Comparison of ENCODE assay signal across 1 cellular context in the genomic region with DNA sequence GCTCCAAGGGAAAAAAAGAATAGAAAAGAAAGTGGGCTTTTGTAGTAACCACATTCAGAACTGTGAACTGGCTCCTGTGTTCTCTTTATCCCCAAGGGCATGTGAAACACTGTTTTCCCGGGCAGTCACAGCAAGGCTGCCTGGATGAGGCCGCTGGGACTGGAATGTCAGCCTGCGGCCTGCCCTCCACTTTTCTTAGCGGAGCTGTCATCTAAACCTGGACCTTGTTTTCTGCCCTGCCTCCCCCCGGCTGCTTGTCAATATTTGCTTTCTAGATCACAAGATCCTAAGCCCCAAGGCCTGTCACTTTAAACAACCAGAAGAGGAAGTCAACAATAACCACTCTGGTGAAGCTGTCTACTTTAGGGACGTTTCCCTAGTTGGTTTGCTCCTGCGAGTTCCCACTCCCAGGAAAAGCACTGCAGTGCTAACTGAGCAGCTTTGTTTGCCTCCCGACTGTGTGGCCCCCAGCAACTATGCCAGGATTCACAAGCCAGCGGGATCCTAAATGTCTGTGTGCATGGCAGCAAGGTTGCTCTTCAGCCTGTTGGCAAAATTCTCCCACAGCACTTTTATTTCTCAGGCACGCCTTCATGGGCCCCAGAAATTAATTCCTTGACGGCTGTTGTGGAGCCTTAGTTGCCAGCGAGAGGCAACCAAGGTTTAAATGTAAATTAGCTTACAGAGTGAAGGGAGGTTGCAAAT.
TF ChIP-seq lines count a peak whose summit lies in the region.

No MANE protein-coding gene starts in this region.

TF ChIP-seq in HepG2, 621 proteins besides CTCF, POLR2A, EP300 and RAD21 (continued from another document and continues in another):
- TF ChIP-seq PITX1 (CRISPR knock-in tag; IDR thresholded peaks at IDR 0.05) = peak; percentile 99
- TF ChIP-seq U2AF1 (optimal IDR thresholded peaks at IDR 0.05; ENCODE audit: low read depth, low read length) = no peak
- peak; percentile 82 for TF ChIP-seq MYC (CRISPR knock-in tag; IDR thresholded peaks at IDR 0.05; ENCODE audit: borderline replicate concordance)
- TF ChIP-seq CBX1 (IDR thresholded peaks at IDR 0.05; ENCODE audit: low read depth) = peak; percentile 78
- no peak for TF ChIP-seq ZNF496 (CRISPR knock-in tag; IDR thresholded peaks at IDR 0.05; ENCODE audit: insufficient replicate concordance)
- peak; percentile 23 for TF ChIP-seq HNRNPLL (IDR thresholded peaks at IDR 0.05; ENCODE audit: low read depth, low read length, poor library complexity, severe bottlenecking)
- TF ChIP-seq ZNF121 (CRISPR knock-in tag; IDR thresholded peaks at IDR 0.05) = no peak; the same call in 1 of the 2 replicates
- TF ChIP-seq SP2 (CRISPR knock-in tag; IDR thresholded peaks at IDR 0.05) = no peak
- peak; percentile 89 for TF ChIP-seq ZNF580 (CRISPR knock-in tag; IDR thresholded peaks at IDR 0.05; ENCODE audit: borderline replicate concordance, low read depth)
- peak; percentile 97 for TF ChIP-seq SKI (IDR thresholded peaks at IDR 0.05; ENCODE audit: partially characterized antibody)
- peak; percentile 81; the same call in 1 of the 2 replicates for TF ChIP-seq ZNF773 (CRISPR knock-in tag; IDR thresholded peaks at IDR 0.05; ENCODE audit: borderline replicate concordance)
- peak; percentile 56; the same call in 1 of the 2 replicates for TF ChIP-seq ZKSCAN1 (IDR thresholded peaks at IDR 0.05; ENCODE audit: low read length)
- TF ChIP-seq, protein P1, sequence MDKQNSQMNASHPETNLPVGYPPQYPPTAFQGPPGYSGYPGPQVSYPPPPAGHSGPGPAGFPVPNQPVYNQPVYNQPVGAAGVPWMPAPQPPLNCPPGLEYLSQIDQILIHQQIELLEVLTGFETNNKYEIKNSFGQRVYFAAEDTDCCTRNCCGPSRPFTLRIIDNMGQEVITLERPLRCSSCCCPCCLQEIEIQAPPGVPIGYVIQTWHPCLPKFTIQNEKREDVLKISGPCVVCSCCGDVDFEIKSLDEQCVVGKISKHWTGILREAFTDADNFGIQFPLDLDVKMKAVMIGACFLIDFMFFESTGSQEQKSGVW (CRISPR knock-in tag; IDR thresholded peaks at IDR 0.05; ENCODE audit: borderline replicate concordance) = no peak; the same call in 1 of the 2 replicates
- peak; percentile 75; the same call in 1 of the 2 replicates for TF ChIP-seq KAT7 (CRISPR knock-in tag; IDR thresholded peaks at IDR 0.05; ENCODE audit: borderline replicate concordance)
- peak; percentile 83; the same call in 1 of the 2 replicates for TF ChIP-seq MBD4 (IDR thresholded peaks at IDR 0.05; ENCODE audit: borderline replicate concordance, low read length)
- peak; percentile 94 for TF ChIP-seq ZNF678 (CRISPR knock-in tag; IDR thresholded peaks at IDR 0.05)
- no peak; the same call in 1 of the 2 replicates for TF ChIP-seq HOXA9 (CRISPR knock-in tag; IDR thresholded peaks at IDR 0.05; ENCODE audit: borderline replicate concordance)
- TF ChIP-seq ZBTB1 (CRISPR knock-in tag; IDR thresholded peaks at IDR 0.05; ENCODE audit: borderline replicate concordance) = no peak
- TF ChIP-seq MIXL1 (CRISPR knock-in tag; IDR thresholded peaks at IDR 0.05) = peak; percentile 97
- TF ChIP-seq, protein P2, sequence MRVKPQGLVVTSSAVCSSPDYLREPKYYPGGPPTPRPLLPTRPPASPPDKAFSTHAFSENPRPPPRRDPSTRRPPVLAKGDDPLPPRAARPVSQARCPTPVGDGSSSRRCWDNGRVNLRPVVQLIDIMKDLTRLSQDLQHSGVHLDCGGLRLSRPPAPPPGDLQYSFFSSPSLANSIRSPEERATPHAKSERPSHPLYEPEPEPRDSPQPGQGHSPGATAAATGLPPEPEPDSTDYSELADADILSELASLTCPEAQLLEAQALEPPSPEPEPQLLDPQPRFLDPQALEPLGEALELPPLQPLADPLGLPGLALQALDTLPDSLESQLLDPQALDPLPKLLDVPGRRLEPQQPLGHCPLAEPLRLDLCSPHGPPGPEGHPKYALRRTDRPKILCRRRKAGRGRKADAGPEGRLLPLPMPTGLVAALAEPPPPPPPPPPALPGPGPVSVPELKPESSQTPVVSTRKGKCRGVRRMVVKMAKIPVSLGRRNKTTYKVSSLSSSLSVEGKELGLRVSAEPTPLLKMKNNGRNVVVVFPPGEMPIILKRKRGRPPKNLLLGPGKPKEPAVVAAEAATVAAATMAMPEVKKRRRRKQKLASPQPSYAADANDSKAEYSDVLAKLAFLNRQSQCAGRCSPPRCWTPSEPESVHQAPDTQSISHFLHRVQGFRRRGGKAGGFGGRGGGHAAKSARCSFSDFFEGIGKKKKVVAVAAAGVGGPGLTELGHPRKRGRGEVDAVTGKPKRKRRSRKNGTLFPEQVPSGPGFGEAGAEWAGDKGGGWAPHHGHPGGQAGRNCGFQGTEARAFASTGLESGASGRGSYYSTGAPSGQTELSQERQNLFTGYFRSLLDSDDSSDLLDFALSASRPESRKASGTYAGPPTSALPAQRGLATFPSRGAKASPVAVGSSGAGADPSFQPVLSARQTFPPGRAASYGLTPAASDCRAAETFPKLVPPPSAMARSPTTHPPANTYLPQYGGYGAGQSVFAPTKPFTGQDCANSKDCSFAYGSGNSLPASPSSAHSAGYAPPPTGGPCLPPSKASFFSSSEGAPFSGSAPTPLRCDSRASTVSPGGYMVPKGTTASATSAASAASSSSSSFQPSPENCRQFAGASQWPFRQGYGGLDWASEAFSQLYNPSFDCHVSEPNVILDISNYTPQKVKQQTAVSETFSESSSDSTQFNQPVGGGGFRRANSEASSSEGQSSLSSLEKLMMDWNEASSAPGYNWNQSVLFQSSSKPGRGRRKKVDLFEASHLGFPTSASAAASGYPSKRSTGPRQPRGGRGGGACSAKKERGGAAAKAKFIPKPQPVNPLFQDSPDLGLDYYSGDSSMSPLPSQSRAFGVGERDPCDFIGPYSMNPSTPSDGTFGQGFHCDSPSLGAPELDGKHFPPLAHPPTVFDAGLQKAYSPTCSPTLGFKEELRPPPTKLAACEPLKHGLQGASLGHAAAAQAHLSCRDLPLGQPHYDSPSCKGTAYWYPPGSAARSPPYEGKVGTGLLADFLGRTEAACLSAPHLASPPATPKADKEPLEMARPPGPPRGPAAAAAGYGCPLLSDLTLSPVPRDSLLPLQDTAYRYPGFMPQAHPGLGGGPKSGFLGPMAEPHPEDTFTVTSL (CRISPR knock-in tag; IDR thresholded peaks at IDR 0.05; ENCODE audit: borderline replicate concordance) = peak; percentile 100
- peak; percentile 91 for TF ChIP-seq MAF1 (CRISPR knock-in tag; IDR thresholded peaks at IDR 0.05; ENCODE audit: borderline replicate concordance)
- TF ChIP-seq ZMYM4 (CRISPR knock-in tag; IDR thresholded peaks at IDR 0.05) = peak; percentile 98
- peak; percentile 91; the same call in 1 of the 2 replicates for TF ChIP-seq ZSCAN20 (CRISPR knock-in tag; IDR thresholded peaks at IDR 0.05; ENCODE audit: borderline replicate concordance)
- peak; percentile 96; the same call in 1 of the 2 replicates for TF ChIP-seq ZNF782 (CRISPR knock-in tag; IDR thresholded peaks at IDR 0.05; ENCODE audit: borderline replicate concordance)
- TF ChIP-seq ZNF256 (CRISPR knock-in tag; conservative IDR thresholded peaks at IDR 0.05) = peak; percentile 93
- peak; percentile 97; the same call in 1 of the 2 replicates for TF ChIP-seq CCDC6 (CRISPR knock-in tag; IDR thresholded peaks at IDR 0.05)
- TF ChIP-seq CHCHD3 (CRISPR knock-in tag; IDR thresholded peaks at IDR 0.05) = no peak
- 0 out of 2 replicates have a peak, but pooled peaks have one; percentile 86 for TF ChIP-seq FIP1L1 (IDR thresholded peaks at IDR 0.05; ENCODE audit: borderline replicate concordance, insufficient read depth, low read depth, low read length)
- peak; percentile 100 for TF ChIP-seq FOXA3 (CRISPR knock-in tag; IDR thresholded peaks at IDR 0.05)
- peak; percentile 95 for TF ChIP-seq REL (CRISPR knock-in tag; conservative IDR thresholded peaks at IDR 0.05)
- TF ChIP-seq, protein P3, sequence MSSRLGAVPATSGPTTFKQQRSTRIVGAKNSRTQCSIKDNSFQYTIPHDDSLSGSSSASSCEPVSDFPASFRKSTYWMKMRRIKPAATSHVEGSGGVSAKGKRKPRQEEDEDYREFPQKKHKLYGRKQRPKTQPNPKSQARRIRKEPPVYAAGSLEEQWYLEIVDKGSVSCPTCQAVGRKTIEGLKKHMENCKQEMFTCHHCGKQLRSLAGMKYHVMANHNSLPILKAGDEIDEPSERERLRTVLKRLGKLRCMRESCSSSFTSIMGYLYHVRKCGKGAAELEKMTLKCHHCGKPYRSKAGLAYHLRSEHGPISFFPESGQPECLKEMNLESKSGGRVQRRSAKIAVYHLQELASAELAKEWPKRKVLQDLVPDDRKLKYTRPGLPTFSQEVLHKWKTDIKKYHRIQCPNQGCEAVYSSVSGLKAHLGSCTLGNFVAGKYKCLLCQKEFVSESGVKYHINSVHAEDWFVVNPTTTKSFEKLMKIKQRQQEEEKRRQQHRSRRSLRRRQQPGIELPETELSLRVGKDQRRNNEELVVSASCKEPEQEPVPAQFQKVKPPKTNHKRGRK (CRISPR knock-in tag; IDR thresholded peaks at IDR 0.05) = 0 out of 2 replicates have a peak, but pooled peaks have one; percentile 76
- peak; percentile 87; the same call in 1 of the 2 replicates for TF ChIP-seq MLXIP (CRISPR knock-in tag; IDR thresholded peaks at IDR 0.05; ENCODE audit: borderline replicate concordance)
- TF ChIP-seq ZBTB7A (CRISPR knock-in tag; IDR thresholded peaks at IDR 0.05) = peak; percentile 86
- TF ChIP-seq ZNF367 (CRISPR knock-in tag; IDR thresholded peaks at IDR 0.05; ENCODE audit: borderline replicate concordance) = peak; percentile 94
- TF ChIP-seq, protein P4, sequence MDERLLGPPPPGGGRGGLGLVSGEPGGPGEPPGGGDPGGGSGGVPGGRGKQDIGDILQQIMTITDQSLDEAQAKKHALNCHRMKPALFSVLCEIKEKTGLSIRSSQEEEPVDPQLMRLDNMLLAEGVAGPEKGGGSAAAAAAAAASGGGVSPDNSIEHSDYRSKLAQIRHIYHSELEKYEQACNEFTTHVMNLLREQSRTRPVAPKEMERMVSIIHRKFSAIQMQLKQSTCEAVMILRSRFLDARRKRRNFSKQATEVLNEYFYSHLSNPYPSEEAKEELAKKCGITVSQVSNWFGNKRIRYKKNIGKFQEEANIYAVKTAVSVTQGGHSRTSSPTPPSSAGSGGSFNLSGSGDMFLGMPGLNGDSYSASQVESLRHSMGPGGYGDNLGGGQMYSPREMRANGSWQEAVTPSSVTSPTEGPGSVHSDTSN (CRISPR knock-in tag; IDR thresholded peaks at IDR 0.05) = peak; percentile 80
- peak; percentile 51; the same call in 1 of the 2 replicates for TF ChIP-seq ZNF646 (CRISPR knock-in tag; IDR thresholded peaks at IDR 0.05)
- TF ChIP-seq ASH2L (IDR thresholded peaks at IDR 0.05; ENCODE audit: insufficient read length, low read depth, low read length) = peak; percentile 97
- peak; percentile 76; the same call in 1 of the 2 replicates for TF ChIP-seq ZNF619 (CRISPR knock-in tag; IDR thresholded peaks at IDR 0.05)
- peak; percentile 80 for TF ChIP-seq ATF1 (CRISPR knock-in tag; IDR thresholded peaks at IDR 0.05)
